Comparison of ENCODE assay signal across 1 cellular context in the genomic region with DNA sequence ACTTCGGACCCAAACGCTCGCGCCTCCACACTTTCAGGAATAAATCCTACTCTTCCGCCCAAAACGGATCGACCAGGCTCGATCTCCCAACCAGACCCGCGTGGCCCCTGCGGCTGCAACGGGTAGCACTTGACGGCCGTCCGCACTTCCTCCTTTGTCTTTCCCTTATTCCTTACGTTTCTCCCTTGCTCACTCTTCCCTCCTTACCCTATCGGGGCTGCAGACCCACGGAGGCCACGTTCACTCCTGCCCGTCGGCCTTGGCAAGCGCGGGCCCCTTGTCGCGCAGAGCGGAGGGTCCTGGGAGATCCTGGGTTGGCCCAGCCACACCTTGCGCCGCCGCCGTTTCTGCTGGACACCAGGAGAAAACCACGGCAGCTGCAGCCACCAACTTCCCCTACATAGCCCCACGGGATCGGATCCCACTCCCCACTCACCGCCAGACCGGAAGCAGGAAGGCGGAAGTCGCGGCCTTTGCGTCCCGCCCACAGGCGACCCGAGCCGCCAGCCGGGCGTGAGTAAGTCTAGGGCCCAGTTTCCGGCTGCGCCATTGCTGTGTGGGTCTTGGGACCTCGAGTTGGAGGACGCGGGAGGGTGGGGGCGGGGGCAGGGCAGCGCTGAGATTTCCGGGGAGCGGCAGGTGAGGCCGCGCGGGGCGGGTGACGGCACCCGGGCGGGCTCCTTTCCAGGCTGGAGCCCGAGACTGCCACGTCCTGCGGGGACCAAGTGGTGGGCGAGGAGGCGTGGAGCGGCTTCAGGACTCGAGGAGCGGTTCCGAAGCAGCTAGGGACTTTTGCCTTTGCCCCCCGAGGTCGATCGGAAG.
TF ChIP-seq lines count a peak whose summit lies in the region.

TSS of gene SMIM15 (minus strand) at position 459 of the 822 bp plus-strand sequence. CDS start 2,297 bp downstream, outside the sequence.

TF ChIP-seq in HepG2, 621 proteins besides CTCF, POLR2A, EP300 and RAD21 (continued from another document and continues in another):
- no peak for TF ChIP-seq ZNF646 (CRISPR knock-in tag; IDR thresholded peaks at IDR 0.05)
- TF ChIP-seq, protein P1, sequence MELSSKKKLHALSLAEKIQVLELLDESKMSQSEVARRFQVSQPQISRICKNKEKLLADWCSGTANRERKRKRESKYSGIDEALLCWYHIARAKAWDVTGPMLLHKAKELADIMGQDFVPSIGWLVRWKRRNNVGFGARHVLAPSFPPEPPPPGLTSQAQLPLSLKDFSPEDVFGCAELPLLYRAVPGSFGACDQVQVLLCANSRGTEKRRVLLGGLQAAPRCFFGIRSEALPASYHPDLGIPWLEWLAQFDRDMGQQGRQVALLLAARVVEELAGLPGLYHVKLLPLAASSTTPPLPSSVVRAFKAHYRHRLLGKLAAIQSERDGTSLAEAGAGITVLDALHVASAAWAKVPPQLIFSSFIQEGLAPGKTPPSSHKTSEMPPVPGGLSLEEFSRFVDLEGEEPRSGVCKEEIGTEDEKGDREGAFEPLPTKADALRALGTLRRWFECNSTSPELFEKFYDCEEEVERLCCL (CRISPR knock-in tag; IDR thresholded peaks at IDR 0.05; ENCODE audit: borderline replicate concordance): no peak; the same call in 1 of the 2 replicates
- no peak for TF ChIP-seq MAFG (CRISPR knock-in tag; IDR thresholded peaks at IDR 0.05)
- TF ChIP-seq ZSCAN12 (CRISPR knock-in tag; IDR thresholded peaks at IDR 0.05): no peak
- TF ChIP-seq NFE2L1 (CRISPR knock-in tag; IDR thresholded peaks at IDR 0.05; ENCODE audit: borderline replicate concordance): no peak
- peak; percentile 92 for TF ChIP-seq GABPA (IDR thresholded peaks at IDR 0.05; ENCODE audit: low read depth, low read length)
- peak; percentile 96 for TF ChIP-seq GABPA (CRISPR knock-in tag; IDR thresholded peaks at IDR 0.05; ENCODE audit: low read depth)
- TF ChIP-seq ZSCAN20 (CRISPR knock-in tag; IDR thresholded peaks at IDR 0.05; ENCODE audit: borderline replicate concordance): peak; percentile 26; the same call in 1 of the 2 replicates
- no peak for TF ChIP-seq ZNF772 (CRISPR knock-in tag; IDR thresholded peaks at IDR 0.05)
- TF ChIP-seq, protein P2, sequence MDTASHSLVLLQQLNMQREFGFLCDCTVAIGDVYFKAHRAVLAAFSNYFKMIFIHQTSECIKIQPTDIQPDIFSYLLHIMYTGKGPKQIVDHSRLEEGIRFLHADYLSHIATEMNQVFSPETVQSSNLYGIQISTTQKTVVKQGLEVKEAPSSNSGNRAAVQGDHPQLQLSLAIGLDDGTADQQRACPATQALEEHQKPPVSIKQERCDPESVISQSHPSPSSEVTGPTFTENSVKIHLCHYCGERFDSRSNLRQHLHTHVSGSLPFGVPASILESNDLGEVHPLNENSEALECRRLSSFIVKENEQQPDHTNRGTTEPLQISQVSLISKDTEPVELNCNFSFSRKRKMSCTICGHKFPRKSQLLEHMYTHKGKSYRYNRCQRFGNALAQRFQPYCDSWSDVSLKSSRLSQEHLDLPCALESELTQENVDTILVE (CRISPR knock-in tag; IDR thresholded peaks at IDR 0.05): no peak; the same call in 1 of the 2 replicates
- TF ChIP-seq CENPT (CRISPR knock-in tag; IDR thresholded peaks at IDR 0.05; ENCODE audit: low read depth): no peak
- TF ChIP-seq TCF7L2 (IDR thresholded peaks at IDR 0.05; ENCODE audit: low read depth, low read length): no peak
- TF ChIP-seq ZNF552 (CRISPR knock-in tag; IDR thresholded peaks at IDR 0.05; ENCODE audit: borderline replicate concordance): 0 out of 2 replicates have a peak, but pooled peaks have one; percentile 24
- peak; percentile 67; the same call in 1 of the 2 replicates for TF ChIP-seq ZSCAN31 (CRISPR knock-in tag; IDR thresholded peaks at IDR 0.05; ENCODE audit: low read depth)
- TF ChIP-seq REXO4 (CRISPR knock-in tag; IDR thresholded peaks at IDR 0.05; ENCODE audit: borderline replicate concordance): no peak
- peak; percentile 46; the same call in 1 of the 2 replicates for TF ChIP-seq SIN3B (IDR thresholded peaks at IDR 0.05; ENCODE audit: low read length)
- peak; percentile 83 for TF ChIP-seq ZNF350 (CRISPR knock-in tag; IDR thresholded peaks at IDR 0.05; ENCODE audit: borderline replicate concordance, low read depth)
- peak; percentile 77; the same call in 1 of the 2 replicates for TF ChIP-seq ZNF546 (CRISPR knock-in tag; conservative IDR thresholded peaks at IDR 0.05)
- TF ChIP-seq MLXIP (CRISPR knock-in tag; IDR thresholded peaks at IDR 0.05; ENCODE audit: borderline replicate concordance): no peak
- TF ChIP-seq ZNF749 (CRISPR knock-in tag; IDR thresholded peaks at IDR 0.05; ENCODE audit: borderline replicate concordance): no peak
- TF ChIP-seq TOE1 (CRISPR knock-in tag; IDR thresholded peaks at IDR 0.05): no peak
- 0 out of 2 replicates have a peak, but pooled peaks have one; percentile 38 for TF ChIP-seq HIVEP1 (CRISPR knock-in tag; IDR thresholded peaks at IDR 0.05)
- peak; percentile 16; the same call in 1 of the 2 replicates for TF ChIP-seq BHLHE40 (IDR thresholded peaks at IDR 0.05; ENCODE audit: low read length)
- TF ChIP-seq MIER2 (CRISPR knock-in tag; IDR thresholded peaks at IDR 0.05): no peak
- peak; percentile 74; the same call in 1 of the 2 replicates for TF ChIP-seq CHCHD3 (CRISPR knock-in tag; IDR thresholded peaks at IDR 0.05)
- TF ChIP-seq ZC3H4 (CRISPR knock-in tag; IDR thresholded peaks at IDR 0.05; ENCODE audit: borderline replicate concordance): no peak
- peak; percentile 81; the same call in 1 of the 2 replicates for TF ChIP-seq ZNF510 (CRISPR knock-in tag; IDR thresholded peaks at IDR 0.05; ENCODE audit: low read depth)
- no peak; the same call in 1 of the 2 replicates for TF ChIP-seq KDM3A (CRISPR knock-in tag; IDR thresholded peaks at IDR 0.05; ENCODE audit: low read depth)
- no peak for TF ChIP-seq KAT2B (IDR thresholded peaks at IDR 0.05; ENCODE audit: borderline replicate concordance, low read depth, low read length)
- TF ChIP-seq XRCC5 (optimal IDR thresholded peaks at IDR 0.05; ENCODE audit: low read length): peak; percentile 19
- TF ChIP-seq, protein P3, sequence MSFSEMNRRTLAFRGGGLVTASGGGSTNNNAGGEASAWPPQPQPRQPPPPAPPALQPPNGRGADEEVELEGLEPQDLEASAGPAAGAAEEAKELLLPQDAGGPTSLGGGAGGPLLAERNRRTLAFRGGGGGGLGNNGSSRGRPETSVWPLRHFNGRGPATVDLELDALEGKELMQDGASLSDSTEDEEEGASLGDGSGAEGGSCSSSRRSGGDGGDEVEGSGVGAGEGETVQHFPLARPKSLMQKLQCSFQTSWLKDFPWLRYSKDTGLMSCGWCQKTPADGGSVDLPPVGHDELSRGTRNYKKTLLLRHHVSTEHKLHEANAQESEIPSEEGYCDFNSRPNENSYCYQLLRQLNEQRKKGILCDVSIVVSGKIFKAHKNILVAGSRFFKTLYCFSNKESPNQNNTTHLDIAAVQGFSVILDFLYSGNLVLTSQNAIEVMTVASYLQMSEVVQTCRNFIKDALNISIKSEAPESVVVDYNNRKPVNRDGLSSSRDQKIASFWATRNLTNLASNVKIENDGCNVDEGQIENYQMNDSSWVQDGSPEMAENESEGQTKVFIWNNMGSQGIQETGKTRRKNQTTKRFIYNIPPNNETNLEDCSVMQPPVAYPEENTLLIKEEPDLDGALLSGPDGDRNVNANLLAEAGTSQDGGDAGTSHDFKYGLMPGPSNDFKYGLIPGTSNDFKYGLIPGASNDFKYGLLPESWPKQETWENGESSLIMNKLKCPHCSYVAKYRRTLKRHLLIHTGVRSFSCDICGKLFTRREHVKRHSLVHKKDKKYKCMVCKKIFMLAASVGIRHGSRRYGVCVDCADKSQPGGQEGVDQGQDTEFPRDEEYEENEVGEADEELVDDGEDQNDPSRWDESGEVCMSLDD (CRISPR knock-in tag; IDR thresholded peaks at IDR 0.05; ENCODE audit: borderline replicate concordance): peak; percentile 82; the same call in 1 of the 2 replicates
- no peak for TF ChIP-seq ZNF777 (CRISPR knock-in tag; IDR thresholded peaks at IDR 0.05)
- TF ChIP-seq SNAI1 (CRISPR knock-in tag; IDR thresholded peaks at IDR 0.05; ENCODE audit: borderline replicate concordance): no peak
- no peak for TF ChIP-seq PTBP1 (IDR thresholded peaks at IDR 0.05; ENCODE audit: low read depth, low read length, poor library complexity, severe bottlenecking)
- peak; percentile 87 for TF ChIP-seq HOXA5 (CRISPR knock-in tag; IDR thresholded peaks at IDR 0.05)
- TF ChIP-seq ZNF850 (CRISPR knock-in tag; conservative IDR thresholded peaks at IDR 0.05): 0 out of 2 replicates have a peak, but pooled peaks have one; percentile 22
- peak; percentile 57 for TF ChIP-seq SKI (IDR thresholded peaks at IDR 0.05; ENCODE audit: partially characterized antibody)
- peak; percentile 51 for TF ChIP-seq PAXIP1 (CRISPR knock-in tag; conservative IDR thresholded peaks at IDR 0.05)
- no peak for TF ChIP-seq RFX1 (IDR thresholded peaks at IDR 0.05)
- TF ChIP-seq ZNF556 (CRISPR knock-in tag; IDR thresholded peaks at IDR 0.05; ENCODE audit: borderline replicate concordance): peak; percentile 65; the same call in 1 of the 2 replicates
- TF ChIP-seq ZNF335 (CRISPR knock-in tag; IDR thresholded peaks at IDR 0.05): no peak; the same call in 1 of the 2 replicates
